8 cellular contexts compared by ENCODE assay signal in the genomic region with DNA sequence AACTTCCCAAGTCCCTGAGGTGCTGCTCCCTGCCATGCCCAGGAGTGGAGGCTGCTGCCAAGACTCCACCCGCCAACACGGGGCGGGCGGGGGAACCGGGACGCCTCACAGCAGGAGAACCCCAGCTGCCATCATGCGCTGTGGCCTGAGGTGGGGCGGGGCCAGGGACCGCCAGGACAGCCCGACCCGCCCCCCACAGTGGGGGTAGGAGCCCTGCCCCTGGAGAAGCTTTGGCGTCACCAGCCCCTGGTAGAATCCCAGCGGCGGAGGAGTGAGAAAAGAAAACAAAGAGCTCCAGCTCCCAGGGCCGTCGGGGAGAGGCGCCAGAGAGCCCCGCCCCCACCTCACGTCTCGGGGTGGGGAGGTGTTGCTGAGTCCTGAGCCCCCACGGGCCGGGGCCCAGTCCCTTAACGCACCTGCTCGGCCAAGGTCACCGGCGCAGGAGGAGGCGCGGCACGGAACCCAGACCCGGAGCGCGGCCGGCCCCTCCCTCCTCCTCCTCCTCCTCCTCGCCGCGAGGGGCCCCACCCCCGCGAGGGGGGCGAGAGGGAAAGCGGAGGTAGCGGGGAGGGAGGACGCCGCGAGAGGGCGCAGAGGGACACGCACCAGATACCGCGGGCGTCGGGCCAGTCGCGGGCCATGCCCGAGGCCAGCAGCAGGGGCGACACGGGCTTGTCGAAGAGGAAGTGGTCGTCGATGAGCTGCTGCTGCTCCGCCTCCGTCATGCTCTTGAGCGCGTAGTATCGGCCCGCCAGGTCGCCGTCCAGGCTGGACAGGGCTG. TPM values are rescaled to one million over a fixed set of nuclear protein-coding genes. Genes with fewer than 3 reads are reported as not detected.
DNase-seq lines count a peak whose midpoint lies in the region; ATAC-seq and TF ChIP-seq lines count a peak whose summit lies in the region.

No MANE protein-coding gene starts in this region.

- H3K9me3 Mint-ChIP-seq in CD14-positive monocyte (peaks cover 0 to 16% (median 6%) of the 10 kb centered on the region in 7 donors), memory B cell (no peaks in the 10 kb centered on the region)
- H3K9me3 Mint-ChIP-seq in activated CD4-positive, alpha-beta memory T cell treated with anti-CD3 and anti-CD28 coated beads, Interleukin-2, amount 10 ng/mL, durations not matched to agents 7 days and 5 days, result no peaks in the 10 kb centered on the region

- CTCF ChIA-PET in activated CD4-positive, alpha-beta memory T cell treated with anti-CD3 and anti-CD28 coated beads, Interleukin-2, amount 10 ng/mL, durations not matched to agents 7 days and 5 days (lab: Charles Lee), result interaction anchor here (1.0 to 1.4 kb wide), 3 partner anchors 10 to 78 kb away, joined by 3 to 6 read pairs (median 3); no protein-coding TSS in a partner anchor

- peaks cover 23% of the 10 kb centered on the region for H3K4me1 ChIP-seq in effector memory CD4-positive, alpha-beta T cell (ENCODE audit: control insufficient read depth, insufficient read depth, low read length, poor library complexity, severe bottlenecking)

- H3K4me3 Mint-ChIP-seq in CD14-positive monocyte (peak overlapping the region; percentile 73 to 81), memory B cell (peak overlapping the region; percentile 70)
- H3K4me3 Mint-ChIP-seq in activated CD4-positive, alpha-beta memory T cell treated with anti-CD3 and anti-CD28 coated beads, Interleukin-2, amount 10 ng/mL, durations not matched to agents 7 days and 5 days, result peak overlapping the region; percentile 58

- H3K4me3 ChIP-seq in effector memory CD4-positive, alpha-beta T cell (ENCODE audit: insufficient read depth, low read depth, low read length, poor library complexity, severe bottlenecking), result peak overlapping the region; percentile 59

- no peaks in the 10 kb centered on the region for H3K9me3 ChIP-seq in effector memory CD4-positive, alpha-beta T cell (ENCODE audit: control insufficient read depth, low read length)

- H3K4me1 Mint-ChIP-seq in CD14-positive monocyte (peaks cover 18% of the 10 kb centered on the region), memory B cell (peaks cover 2% of the 10 kb centered on the region)
- peaks cover 9% of the 10 kb centered on the region for H3K4me1 Mint-ChIP-seq in activated CD4-positive, alpha-beta memory T cell treated with anti-CD3 and anti-CD28 coated beads, Interleukin-2, amount 10 ng/mL, durations not matched to agents 7 days and 5 days

- POLR2A ChIA-PET in activated CD4-positive, alpha-beta memory T cell treated with anti-CD3 and anti-CD28 coated beads, Interleukin-2, amount 10 ng/mL, durations not matched to agents 7 days and 5 days (lab: Charles Lee), result interaction anchor here (0.8 to 3.2 kb wide), 3 partner anchors 9 to 105 kb away, joined by 3 to 14 read pairs (median 3); partner anchors contain the start of gene TRMT61A

- no peak overlapping the region for H3K27ac ChIP-seq in effector memory CD4-positive, alpha-beta T cell (ENCODE audit: insufficient read depth, low read length, poor library complexity, severe bottlenecking)

- no peaks in the 10 kb centered on the region for H3K36me3 ChIP-seq in effector memory CD4-positive, alpha-beta T cell (ENCODE audit: control insufficient read depth, insufficient read depth, low read length)

- intact Hi-C loops in CD14-positive monocyte (cut with micrococcal nuclease), result loop anchor here in 1 of 2 donors (5.0 to 10.0 kb wide), 2 partner anchors 41 to 186 kb away; partner anchors contain the start of genes BAG5, COA8 and EIF5

- peaks cover 3% of the 10 kb centered on the region for H3K27me3 ChIP-seq in effector memory CD4-positive, alpha-beta T cell (replicated peaks; ENCODE audit: control insufficient read depth, insufficient read depth, low read length, poor library complexity, severe bottlenecking)

- H3K27ac Mint-ChIP-seq in CD14-positive monocyte, result no peak overlapping the region
- no peak overlapping the region for H3K27ac Mint-ChIP-seq in activated CD4-positive, alpha-beta memory T cell treated with anti-CD3 and anti-CD28 coated beads, Interleukin-2, amount 10 ng/mL, durations not matched to agents 7 days and 5 days
- H3K27ac Mint-ChIP-seq in memory B cell, result no peak overlapping the region

- ATAC-seq in memory B cell (ENCODE audit: low read depth), result peak; percentile 59
- no peak for ATAC-seq in GM18870 (IDR thresholded peaks at IDR 0.05; ENCODE audit: unreplicated experiment)

- TF ChIP-seq CTCF in CD14-positive monocyte (IDR thresholded peaks at IDR 0.05), result peak; percentile 68

- H3K36me3 Mint-ChIP-seq in CD14-positive monocyte (peaks cover 0 to 7% of the 10 kb centered on the region in 2 donors), memory B cell (no peaks in the 10 kb centered on the region)
- no peaks in the 10 kb centered on the region for H3K36me3 Mint-ChIP-seq in activated CD4-positive, alpha-beta memory T cell treated with anti-CD3 and anti-CD28 coated beads, Interleukin-2, amount 10 ng/mL, durations not matched to agents 7 days and 5 days (ENCODE audit: low read depth)

- H3K27me3 Mint-ChIP-seq in CD14-positive monocyte (ENCODE audit: low read depth in 3 of 3) (peaks cover 42 to 54% (median 43%) of the 10 kb centered on the region in 3 donors), memory B cell (peaks cover 6% of the 10 kb centered on the region)
- peaks cover 27% of the 10 kb centered on the region for H3K27me3 Mint-ChIP-seq in activated CD4-positive, alpha-beta memory T cell treated with anti-CD3 and anti-CD28 coated beads, Interleukin-2, amount 10 ng/mL, durations not matched to agents 7 days and 5 days

- DNase-seq in CD14-positive monocyte (ENCODE audit: low spot score) (peak; percentile 78), HCEC 1CT (peak; percentile 43), NCI-H510A (lab: John Stamatoyannopoulos, UW) (peak; percentile 93), memory B cell (ENCODE audit: low spot score in 2 of 2) (peak; percentile 43 to 73)
- DNase-seq in activated CD4-positive, alpha-beta memory T cell treated with anti-CD3 and anti-CD28 coated beads, Interleukin-2, amount 10 ng/mL, durations not matched to agents 7 days and 5 days, result peak; percentile 69
- DNase-seq in effector memory CD4-positive, alpha-beta T cell, result peak; percentile 42 to 64 (median 63)
- DNase-seq in stimulated activated CD8-positive, alpha-beta memory T cell treated with anti-CD3 and anti-CD28 coated beads, Interleukin-2, amount 100 ng/mL, for 1 hour (ENCODE audit: low read depth in 2 of 2), result peak; percentile 27 to 50

RNA-seq across cellular contexts. Expression of gene CKB, which starts 1.8 kb away (rescaled TPM):
- polyA plus RNA-seq in CD14-positive monocyte, result 1 to 10 TPM in 1 of 2 donors, under 1 TPM in 1; 0.76 to 2.7 TPM
- 1 to 10 TPM; 3.8 to 5.5 TPM for total RNA-seq in activated CD4-positive, alpha-beta memory T cell treated with anti-CD3 and anti-CD28 coated beads, Interleukin-2, amount 10 ng/mL, durations not matched to agents 7 days and 5 days

RNA-seq across cellular contexts. Expression of gene TRMT61A, which starts 8.1 kb away (rescaled TPM):
- polyA plus RNA-seq in CD14-positive monocyte, result 1 to 10 TPM; 2.7 to 3.4 TPM
- 1 to 10 TPM; 4.5 to 5.1 TPM for total RNA-seq in activated CD4-positive, alpha-beta memory T cell treated with anti-CD3 and anti-CD28 coated beads, Interleukin-2, amount 10 ng/mL, durations not matched to agents 7 days and 5 days

RNA-seq across cellular contexts. Expression of gene BAG5, which starts 41.6 kb away (rescaled TPM):
- 10 to 100 TPM; 30.1 to 33.1 TPM for polyA plus RNA-seq in CD14-positive monocyte
- 10 to 100 TPM; 29.1 to 29.9 TPM for total RNA-seq in activated CD4-positive, alpha-beta memory T cell treated with anti-CD3 and anti-CD28 coated beads, Interleukin-2, amount 10 ng/mL, durations not matched to agents 7 days and 5 days

RNA-seq across cellular contexts. Expression of gene COA8, which starts 41.9 kb away (rescaled TPM):
- polyA plus RNA-seq in CD14-positive monocyte, result 10 to 100 TPM; 52.3 to 58.1 TPM
- 10 to 100 TPM; 27.5 to 31.0 TPM for total RNA-seq in activated CD4-positive, alpha-beta memory T cell treated with anti-CD3 and anti-CD28 coated beads, Interleukin-2, amount 10 ng/mL, durations not matched to agents 7 days and 5 days

Comparison
In these comparisons a context has a peak if more than half of its experiments do, and no peak if none do; other contexts are left out.
1. DNase-seq: peak in every context shown above with its lines; median percentile 93 in NCI-H510A; 78 in CD14-positive monocyte; 69 in activated CD4-positive, alpha-beta memory T cell treated with anti-CD3 and anti-CD28 coated beads, Interleukin-2, amount 10 ng/mL, durations not matched to agents 7 days and 5 days; 63 in effector memory CD4-positive, alpha-beta T cell; 58 in memory B cell; 43 in HCEC 1CT; 38 in stimulated activated CD8-positive, alpha-beta memory T cell treated with anti-CD3 and anti-CD28 coated beads, Interleukin-2, amount 100 ng/mL, for 1 hour.